Comparison of ENCODE assay signal across 8 cellular contexts in the genomic region with DNA sequence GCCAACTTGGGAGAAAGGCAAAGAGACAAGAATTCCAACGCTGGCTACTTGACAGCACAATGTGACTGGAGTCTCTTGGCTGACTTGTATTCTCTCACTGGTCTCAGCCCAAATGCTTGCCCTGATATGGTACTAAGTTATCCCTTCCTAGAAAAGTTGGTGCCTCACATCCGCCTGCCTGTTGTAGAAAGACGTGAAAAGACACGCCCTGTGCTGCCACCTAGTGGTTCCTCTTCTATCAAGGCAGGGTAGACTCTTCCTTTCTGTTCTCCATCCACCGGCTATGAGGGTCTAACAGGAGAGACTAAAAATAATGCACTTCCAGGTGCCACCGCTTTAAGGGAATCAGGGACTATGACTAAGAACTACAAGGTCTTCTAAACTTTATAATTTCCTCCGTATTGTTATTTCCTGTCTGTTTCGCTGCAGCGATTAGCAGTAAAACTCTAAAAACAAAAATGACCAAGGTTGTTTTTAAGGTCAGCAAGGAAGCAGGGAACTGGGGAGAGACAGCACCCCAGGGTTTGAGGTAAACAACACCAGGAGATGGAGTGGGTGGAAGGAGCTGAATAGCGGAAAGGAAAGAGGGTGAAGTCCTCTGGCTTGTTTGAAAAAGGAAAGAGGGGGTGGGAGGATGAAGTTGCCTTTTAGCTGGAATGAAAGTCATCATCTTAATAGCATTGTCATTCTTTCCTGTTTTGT.
DNase-seq lines count a peak whose midpoint lies in the region; ATAC-seq and TF ChIP-seq lines count a peak whose summit lies in the region.

No MANE protein-coding gene starts in this region.

- peak; percentile 91 for DNase-seq in AG10803 (ENCODE audit: low read depth)
- DNase-seq in LoVo (ENCODE audit: low spot score) = peak; percentile 81
- peak; percentile 92 for DNase-seq in RKO (ENCODE audit: low spot score)
- peak; percentile 91 to 92 for DNase-seq in activated T-cell treated with anti-CD3 and anti-CD28 coated beads, Interleukin-2, amount 50 U/mL, for 72 hours
- peak; percentile 81 to 89 for DNase-seq in fibroblast of lung (ENCODE audit: low read depth in 2 of 2)
- DNase-seq in nephron progenitor cell = peak; percentile 89
- DNase-seq in stimulated activated naive CD4-positive, alpha-beta T cell treated with Interleukin-2 at 50 U/mL for 16 hours (lab: John Stamatoyannopoulos, UW) = peak; percentile 81

- H3K4me3 Mint-ChIP-seq in activated T-cell treated with anti-CD3 and anti-CD28 coated beads, Interleukin-2, amount 50 U/mL, for 72 hours = peak overlapping the region; percentile 81 to 83
- no peak overlapping the region for H3K4me3 Mint-ChIP-seq in nephron progenitor cell

- no peaks in the 10 kb centered on the region for H3K9me3 Mint-ChIP-seq in activated T-cell treated with anti-CD3 and anti-CD28 coated beads, Interleukin-2, amount 50 U/mL, for 72 hours
- no peaks in the 10 kb centered on the region for H3K9me3 Mint-ChIP-seq in nephron progenitor cell

- peak overlapping the region; percentile 13 for H2AFZ ChIP-seq in fibroblast of lung (ENCODE audit: low read length)

- no peak overlapping the region for H3K27ac ChIP-seq in fibroblast of lung (ENCODE audit: insufficient read depth, low read length)

- H3K27ac Mint-ChIP-seq in activated T-cell treated with anti-CD3 and anti-CD28 coated beads, Interleukin-2, amount 50 U/mL, for 72 hours = peak overlapping the region; percentile 91
- no peak overlapping the region for H3K27ac Mint-ChIP-seq in nephron progenitor cell

- no peak overlapping the region for H3K4me2 ChIP-seq in fibroblast of lung (ENCODE audit: extremely low read depth, insufficient read depth, low read length)

- H3K9ac ChIP-seq in fibroblast of lung (ENCODE audit: insufficient read depth, low read length) = no peak overlapping the region

- no peaks in the 10 kb centered on the region for H3K27me3 Mint-ChIP-seq in activated T-cell treated with anti-CD3 and anti-CD28 coated beads, Interleukin-2, amount 50 U/mL, for 72 hours (ENCODE audit: low read depth)
- H3K27me3 Mint-ChIP-seq in nephron progenitor cell (ENCODE audit: low read depth, poor library complexity) = peaks cover 16% of the 10 kb centered on the region

- peak; percentile 93 for TF ChIP-seq CTCF in AG10803 (conservative IDR thresholded peaks at IDR 0.05; ENCODE audit: low read length)
- peak; percentile 84 to 86 for TF ChIP-seq CTCF in fibroblast of lung (conservative IDR thresholded peaks at IDR 0.05 in 1 of 2, IDR thresholded peaks at IDR 0.05 in 1 of 2; ENCODE audit: low read depth in 1 of 2, low read length in 2 of 2)
- peak; percentile 81 for TF ChIP-seq CTCF in nephron progenitor cell (IDR thresholded peaks at IDR 0.05)

- H4K20me1 ChIP-seq in fibroblast of lung (ENCODE audit: control insufficient read depth, extremely low read depth, insufficient read depth, low read length) = no peaks in the 10 kb centered on the region

- H3K4me1 ChIP-seq in fibroblast of lung (ENCODE audit: control insufficient read depth, extremely low read depth, insufficient read depth, low read length) = no peaks in the 10 kb centered on the region

- no peaks in the 10 kb centered on the region for H3K36me3 ChIP-seq in fibroblast of lung (ENCODE audit: control insufficient read depth, insufficient read depth, low read length)

- H3K36me3 Mint-ChIP-seq in activated T-cell treated with anti-CD3 and anti-CD28 coated beads, Interleukin-2, amount 50 U/mL, for 72 hours (ENCODE audit: insufficient read depth in 2 of 2) = no peaks in the 10 kb centered on the region
- no peaks in the 10 kb centered on the region for H3K36me3 Mint-ChIP-seq in nephron progenitor cell (ENCODE audit: low read depth)

- H3K4me1 Mint-ChIP-seq in activated T-cell treated with anti-CD3 and anti-CD28 coated beads, Interleukin-2, amount 50 U/mL, for 72 hours (ENCODE audit: low read depth) = peaks cover 60% of the 10 kb centered on the region
- H3K4me1 Mint-ChIP-seq in nephron progenitor cell = peaks cover 40% of the 10 kb centered on the region

- no peaks in the 10 kb centered on the region for H3K79me2 ChIP-seq in fibroblast of lung (ENCODE audit: control insufficient read depth, insufficient read depth, low read length)

- no peak overlapping the region for H3K4me3 ChIP-seq in AG10803 (ENCODE audit: low read length)
- H3K4me3 ChIP-seq in fibroblast of lung (replicated peaks in 1 of 4; ENCODE audit: control extremely low read depth in 1 of 4, insufficient read depth in 1 of 4, low read depth in 3 of 4, low read length in 4 of 4) = no peak overlapping the region

- peak; percentile 80 for ATAC-seq in GM19438 (IDR thresholded peaks at IDR 0.05; ENCODE audit: low read depth, unreplicated experiment)
- peak; percentile 97 for ATAC-seq in activated T-cell treated with anti-CD3 and anti-CD28 coated beads, Interleukin-2, amount 50 U/mL, for 72 hours (replicated peaks in 1 of 2)

- no peaks in the 10 kb centered on the region for H3K27me3 ChIP-seq in fibroblast of lung (ENCODE audit: control insufficient read depth, insufficient read depth, low read length)

- no peaks in the 10 kb centered on the region for H3K9me3 ChIP-seq in fibroblast of lung (ENCODE audit: control insufficient read depth, insufficient read depth, low read depth, low read length)
